In the genomic region with DNA sequence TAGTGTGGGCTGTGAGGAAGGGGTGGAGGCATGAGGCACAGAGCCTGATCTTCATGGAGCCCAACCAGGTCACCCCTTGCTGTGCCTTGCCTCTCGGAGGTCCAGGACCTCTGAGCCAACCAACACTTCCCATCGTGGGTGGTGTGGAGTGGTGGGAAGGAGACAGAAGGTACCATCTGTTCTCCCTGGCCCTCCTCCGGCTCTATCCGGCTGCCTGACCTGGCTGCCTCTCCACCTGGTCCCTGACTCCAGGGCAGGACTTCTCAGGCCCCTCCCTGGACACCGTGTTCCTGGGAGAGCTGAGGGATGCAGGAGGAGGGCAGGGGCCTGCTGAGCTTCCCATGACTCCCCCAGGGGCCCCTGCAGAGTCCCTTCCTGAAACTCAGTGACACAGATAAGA, we compare ENCODE assay signal across 1 cellular context.
TF ChIP-seq lines count a peak whose summit lies in the region.

No MANE protein-coding gene starts in this region.

TF ChIP-seq in HEK293, 187 proteins besides CTCF, POLR2A, EP300 and RAD21 (continued from another document):
- TF ChIP-seq, protein P1, sequence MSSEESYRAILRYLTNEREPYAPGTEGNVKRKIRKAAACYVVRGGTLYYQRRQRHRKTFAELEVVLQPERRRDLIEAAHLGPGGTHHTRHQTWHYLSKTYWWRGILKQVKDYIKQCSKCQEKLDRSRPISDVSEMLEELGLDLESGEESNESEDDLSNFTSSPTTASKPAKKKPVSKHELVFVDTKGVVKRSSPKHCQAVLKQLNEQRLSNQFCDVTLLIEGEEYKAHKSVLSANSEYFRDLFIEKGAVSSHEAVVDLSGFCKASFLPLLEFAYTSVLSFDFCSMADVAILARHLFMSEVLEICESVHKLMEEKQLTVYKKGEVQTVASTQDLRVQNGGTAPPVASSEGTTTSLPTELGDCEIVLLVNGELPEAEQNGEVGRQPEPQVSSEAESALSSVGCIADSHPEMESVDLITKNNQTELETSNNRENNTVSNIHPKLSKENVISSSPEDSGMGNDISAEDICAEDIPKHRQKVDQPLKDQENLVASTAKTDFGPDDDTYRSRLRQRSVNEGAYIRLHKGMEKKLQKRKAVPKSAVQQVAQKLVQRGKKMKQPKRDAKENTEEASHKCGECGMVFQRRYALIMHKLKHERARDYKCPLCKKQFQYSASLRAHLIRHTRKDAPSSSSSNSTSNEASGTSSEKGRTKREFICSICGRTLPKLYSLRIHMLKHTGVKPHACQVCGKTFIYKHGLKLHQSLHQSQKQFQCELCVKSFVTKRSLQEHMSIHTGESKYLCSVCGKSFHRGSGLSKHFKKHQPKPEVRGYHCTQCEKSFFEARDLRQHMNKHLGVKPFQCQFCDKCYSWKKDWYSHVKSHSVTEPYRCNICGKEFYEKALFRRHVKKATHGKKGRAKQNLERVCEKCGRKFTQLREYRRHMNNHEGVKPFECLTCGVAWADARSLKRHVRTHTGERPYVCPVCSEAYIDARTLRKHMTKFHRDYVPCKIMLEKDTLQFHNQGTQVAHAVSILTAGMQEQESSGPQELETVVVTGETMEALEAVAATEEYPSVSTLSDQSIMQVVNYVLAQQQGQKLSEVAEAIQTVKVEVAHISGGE (tag by site-specific recombination; conservative IDR thresholded peaks at IDR 0.05; ENCODE audit: low read depth): no peak
- TF ChIP-seq ZNF423 (tag by site-specific recombination; IDR thresholded peaks at IDR 0.05) (no peak), GLIS1 (tag by site-specific recombination; IDR thresholded peaks at IDR 0.05) (peak; percentile 26; the same call in 1 of the 2 replicates), ZFHX2 (tag by site-specific recombination; conservative IDR thresholded peaks at IDR 0.05) (peak; percentile 76), ZIC2 (tag by site-specific recombination; IDR thresholded peaks at IDR 0.05) (peak; percentile 85), EGR2 (tag by site-specific recombination; IDR thresholded peaks at IDR 0.05; ENCODE audit: low read depth) (peak; percentile 71), BCL11B (tag by site-specific recombination; IDR thresholded peaks at IDR 0.05; ENCODE audit: low read depth) (no peak)
- TF ChIP-seq, protein P2, sequence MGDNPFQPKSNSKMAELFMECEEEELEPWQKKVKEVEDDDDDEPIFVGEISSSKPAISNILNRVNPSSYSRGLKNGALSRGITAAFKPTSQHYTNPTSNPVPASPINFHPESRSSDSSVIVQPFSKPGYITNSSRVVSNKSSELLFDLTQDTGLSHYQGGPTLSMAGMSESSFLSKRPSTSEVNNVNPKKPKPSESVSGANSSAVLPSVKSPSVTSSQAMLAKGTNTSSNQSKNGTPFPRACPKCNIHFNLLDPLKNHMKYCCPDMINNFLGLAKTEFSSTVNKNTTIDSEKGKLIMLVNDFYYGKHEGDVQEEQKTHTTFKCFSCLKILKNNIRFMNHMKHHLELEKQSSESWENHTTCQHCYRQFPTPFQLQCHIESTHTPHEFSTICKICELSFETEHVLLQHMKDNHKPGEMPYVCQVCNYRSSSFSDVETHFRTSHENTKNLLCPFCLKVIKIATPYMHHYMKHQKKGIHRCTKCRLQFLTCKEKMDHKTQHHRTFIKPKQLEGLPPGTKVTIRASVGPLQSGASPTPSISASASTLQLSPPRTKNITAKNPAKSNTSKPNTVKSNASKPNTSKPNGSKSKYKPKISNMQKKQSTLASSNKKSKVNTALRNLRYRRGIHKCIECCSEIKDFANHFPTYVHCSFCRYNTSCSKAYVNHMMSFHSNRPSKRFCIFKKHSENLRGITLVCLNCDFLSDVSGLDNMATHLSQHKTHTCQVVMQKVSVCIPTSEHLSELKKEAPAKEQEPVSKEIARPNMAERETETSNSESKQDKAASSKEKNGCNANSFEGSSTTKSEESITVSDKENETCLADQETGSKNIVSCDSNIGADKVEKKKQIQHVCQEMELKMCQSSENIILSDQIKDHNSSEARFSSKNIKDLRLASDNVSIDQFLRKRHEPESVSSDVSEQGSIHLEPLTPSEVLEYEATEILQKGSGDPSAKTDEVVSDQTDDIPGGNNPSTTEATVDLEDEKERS (tag by site-specific recombination; IDR thresholded peaks at IDR 0.05): no peak
- TF ChIP-seq, protein P3, sequence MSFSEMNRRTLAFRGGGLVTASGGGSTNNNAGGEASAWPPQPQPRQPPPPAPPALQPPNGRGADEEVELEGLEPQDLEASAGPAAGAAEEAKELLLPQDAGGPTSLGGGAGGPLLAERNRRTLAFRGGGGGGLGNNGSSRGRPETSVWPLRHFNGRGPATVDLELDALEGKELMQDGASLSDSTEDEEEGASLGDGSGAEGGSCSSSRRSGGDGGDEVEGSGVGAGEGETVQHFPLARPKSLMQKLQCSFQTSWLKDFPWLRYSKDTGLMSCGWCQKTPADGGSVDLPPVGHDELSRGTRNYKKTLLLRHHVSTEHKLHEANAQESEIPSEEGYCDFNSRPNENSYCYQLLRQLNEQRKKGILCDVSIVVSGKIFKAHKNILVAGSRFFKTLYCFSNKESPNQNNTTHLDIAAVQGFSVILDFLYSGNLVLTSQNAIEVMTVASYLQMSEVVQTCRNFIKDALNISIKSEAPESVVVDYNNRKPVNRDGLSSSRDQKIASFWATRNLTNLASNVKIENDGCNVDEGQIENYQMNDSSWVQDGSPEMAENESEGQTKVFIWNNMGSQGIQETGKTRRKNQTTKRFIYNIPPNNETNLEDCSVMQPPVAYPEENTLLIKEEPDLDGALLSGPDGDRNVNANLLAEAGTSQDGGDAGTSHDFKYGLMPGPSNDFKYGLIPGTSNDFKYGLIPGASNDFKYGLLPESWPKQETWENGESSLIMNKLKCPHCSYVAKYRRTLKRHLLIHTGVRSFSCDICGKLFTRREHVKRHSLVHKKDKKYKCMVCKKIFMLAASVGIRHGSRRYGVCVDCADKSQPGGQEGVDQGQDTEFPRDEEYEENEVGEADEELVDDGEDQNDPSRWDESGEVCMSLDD (tag by site-specific recombination; IDR thresholded peaks at IDR 0.05): no peak
